24 cellular contexts compared by ENCODE assay signal in genomic region chr12:69087986-69088385, GRCh38.
"Had no signal": no experiment of that assay in that cellular context is flagged by ENCODE, and none has a peak within 500 bp of the region (broad histone marks: within the 10 kb centered on the region; RNA-seq: fewer than 3 reads in every experiment).

No MANE protein-coding gene starts in this region.

- H3K27ac ChIP-seq: colonic mucosa, coronary artery, dorsolateral prefrontal cortex, epithelial cell of prostate, esophagus muscularis mucosa, esophagus squamous epithelium, foreskin keratinocyte, gastrocnemius medialis, gastroesophageal sphincter, heart left ventricle had no signal

- H3K4me3 ChIP-seq: colonic mucosa, coronary artery, dorsolateral prefrontal cortex, esophagus muscularis mucosa, esophagus squamous epithelium, gastrocnemius medialis, gastroesophageal sphincter, heart left ventricle had no signal

- H3K36me3 ChIP-seq: colonic mucosa, esophagus muscularis mucosa, esophagus squamous epithelium, gastrocnemius medialis, gastroesophageal sphincter, heart left ventricle had no signal

- H3K4me3 Mint-ChIP-seq: dendritic cell treated with granulocyte-macrophage colony-stimulating factor and Interleukin-4, amounts not matched to agents 40 ng/mL and 50 ng/mL, for 4 days; effector memory CD8-positive, alpha-beta T cell; endodermal cell had no signal

- DNase-seq: colonic mucosa; cortex of kidney; dermis blood vessel endothelial cell; dorsolateral prefrontal cortex; effector CD4-positive, alpha-beta T cell; effector CD8-positive, alpha-beta T cell; effector memory CD4-positive, alpha-beta T cell; effector memory CD8-positive, alpha-beta T cell; endodermal cell; erythroblast; esophagus squamous epithelium; foreskin fibroblast; foreskin keratinocyte; foreskin melanocyte; gastrocnemius medialis; glutamatergic neuron; head of caudate nucleus; heart left ventricle had no signal

- H3K9me3 Mint-ChIP-seq: dendritic cell treated with granulocyte-macrophage colony-stimulating factor and Interleukin-4, amounts not matched to agents 40 ng/mL and 50 ng/mL, for 4 days; effector memory CD8-positive, alpha-beta T cell; endodermal cell had no signal

- ATAC-seq: effector memory CD8-positive, alpha-beta T cell; esophagus mucosa; foreskin keratinocyte; gastrocnemius medialis; gastroesophageal sphincter; heart left ventricle had no signal

- H3K27me3 ChIP-seq: colonic mucosa, dorsolateral prefrontal cortex, esophagus muscularis mucosa, gastrocnemius medialis, gastroesophageal sphincter had no signal

- H3K9me3 ChIP-seq: colonic mucosa, esophagus muscularis mucosa, esophagus squamous epithelium, gastrocnemius medialis, gastroesophageal sphincter, heart left ventricle had no signal

- H3K4me1 ChIP-seq: colonic mucosa, esophagus squamous epithelium, gastrocnemius medialis, heart left ventricle had no signal

- H3K4me1 Mint-ChIP-seq: endodermal cell had no signal

- H3K27ac Mint-ChIP-seq: dendritic cell treated with granulocyte-macrophage colony-stimulating factor and Interleukin-4, amounts not matched to agents 40 ng/mL and 50 ng/mL, for 4 days; effector memory CD8-positive, alpha-beta T cell; endodermal cell had no signal
